Comparison of ENCODE assay signal across 14 cellular contexts in genomic region chr3:147669076-147669475, GRCh38.
DNase-seq lines count a peak whose midpoint lies in the region; ATAC-seq and TF ChIP-seq lines count a peak whose summit lies in the region.
"Had no signal": no experiment of that assay in that cellular context is flagged by ENCODE, and none has a peak within 500 bp of the region (broad histone marks: within the 10 kb centered on the region; RNA-seq: fewer than 3 reads in every experiment).

No MANE protein-coding gene starts in this region.

- DNase-seq in AG10803 (ENCODE audit: low read depth): peak; percentile 2
- DNase-seq in foreskin melanocyte: peak; percentile 27
- DNase-seq in sciatic nerve (ENCODE audit: low spot score): no peak
- no peak for DNase-seq in NK-92 treated with Interleukin-12 subunit alpha and Interleukin-12 subunit beta, amount 100 ng/mL, for 24 hours (lab: John Stamatoyannopoulos, UW)
- DNase-seq in HuH-7.5 (ENCODE audit: low spot score): no peak
- no peak for DNase-seq in DMS 273 (lab: John Stamatoyannopoulos, UW; ENCODE audit: unreplicated experiment)
- DNase-seq: CD4-positive, CD25-positive, alpha-beta regulatory T cell; DMS153; DMS79 treated with DMSO at 0.1 percent for 48 hours; EL had no signal

- H3K4me1 ChIP-seq in Loucy (ENCODE audit: insufficient read depth, low read length, poor library complexity, severe bottlenecking): peaks cover 3% of the 10 kb centered on the region
- H3K4me1 ChIP-seq: BLaER1 treated with 17β-estradiol and CSF1 and Interleukin-3, amounts not matched to agents 10 nM and 100 nM had no signal

- TF ChIP-seq CTCF in AG10803 (conservative IDR thresholded peaks at IDR 0.05; ENCODE audit: low read length) (no peak), Loucy (conservative IDR thresholded peaks at IDR 0.05; ENCODE audit: low read length) (no peak)

- no peak overlapping the region for H3K9ac ChIP-seq in Loucy (ENCODE audit: low read depth, low read length, poor library complexity, severe bottlenecking)
- H3K9ac ChIP-seq: BLaER1 treated with 17β-estradiol and CSF1 and Interleukin-3, amounts not matched to agents 10 nM and 100 nM had no signal

- H3F3A ChIP-seq in Loucy (ENCODE audit: low read depth): no peaks in the 10 kb centered on the region

- no peak overlapping the region for H3K4me2 ChIP-seq in Loucy (ENCODE audit: low read depth, low read length, poor library complexity, severe bottlenecking)
- H3K4me2 ChIP-seq: BLaER1 treated with 17β-estradiol and CSF1 and Interleukin-3, amounts not matched to agents 10 nM and 100 nM had no signal

- no peaks in the 10 kb centered on the region for H3K79me2 ChIP-seq in Loucy (ENCODE audit: insufficient read depth, low read length)

- H3K9me3 ChIP-seq in Loucy (ENCODE audit: insufficient read depth, low read depth, low read length): no peaks in the 10 kb centered on the region
- H3K9me3 ChIP-seq: BLaER1 treated with 17β-estradiol and CSF1 and Interleukin-3, amounts not matched to agents 10 nM and 100 nM had no signal

- no peaks in the 10 kb centered on the region for H3K9me2 ChIP-seq in Loucy (replicated peaks; ENCODE audit: low read depth, low read length)

- no peaks in the 10 kb centered on the region for H3K36me3 ChIP-seq in Loucy (ENCODE audit: insufficient read depth, low read length)
- H3K36me3 ChIP-seq: BLaER1 treated with 17β-estradiol and CSF1 and Interleukin-3, amounts not matched to agents 10 nM and 100 nM had no signal

- ATAC-seq in sciatic nerve: peak; percentile 56
- ATAC-seq: HCT116, HepG2 had no signal

- intact Hi-C loops in sciatic nerve (cut with DNase I): no loop called here

- no peak overlapping the region for H3K4me3 ChIP-seq in AG10803 (ENCODE audit: low read length)
- H3K4me3 ChIP-seq in Loucy (ENCODE audit: low read length, poor library complexity, severe bottlenecking): no peak overlapping the region
- H3K4me3 ChIP-seq: BLaER1 treated with 17β-estradiol and CSF1 and Interleukin-3, amounts not matched to agents 10 nM and 100 nM had no signal

- H3K27me3 ChIP-seq in Loucy (ENCODE audit: insufficient read depth, low read length, poor library complexity, severe bottlenecking): no peaks in the 10 kb centered on the region
- H3K27me3 ChIP-seq: BLaER1 treated with 17β-estradiol and CSF1 and Interleukin-3, amounts not matched to agents 10 nM and 100 nM had no signal

- no peaks in the 10 kb centered on the region for H4K20me1 ChIP-seq in Loucy (ENCODE audit: insufficient read depth, low read length, poor library complexity, severe bottlenecking)
- H4K20me1 ChIP-seq: BLaER1 treated with 17β-estradiol and CSF1 and Interleukin-3, amounts not matched to agents 10 nM and 100 nM had no signal

- peak overlapping the region; percentile 32; the same call in 1 of the 2 replicates for H2AFZ ChIP-seq in Loucy (ENCODE audit: low read length)

Comparison
In these comparisons a context has a peak if more than half of its experiments do, and no peak if none do; other contexts are left out.
1. DNase-seq: peak in AG10803 (single experiment) and foreskin melanocyte (single experiment); none in sciatic nerve (single experiment), NK-92 treated with Interleukin-12 subunit alpha and Interleukin-12 subunit beta, amount 100 ng/mL, for 24 hours (single experiment), HuH-7.5 (single experiment) and DMS 273 (single experiment).